Comparison of ENCODE assay signal across 1 cellular context in the genomic region with DNA sequence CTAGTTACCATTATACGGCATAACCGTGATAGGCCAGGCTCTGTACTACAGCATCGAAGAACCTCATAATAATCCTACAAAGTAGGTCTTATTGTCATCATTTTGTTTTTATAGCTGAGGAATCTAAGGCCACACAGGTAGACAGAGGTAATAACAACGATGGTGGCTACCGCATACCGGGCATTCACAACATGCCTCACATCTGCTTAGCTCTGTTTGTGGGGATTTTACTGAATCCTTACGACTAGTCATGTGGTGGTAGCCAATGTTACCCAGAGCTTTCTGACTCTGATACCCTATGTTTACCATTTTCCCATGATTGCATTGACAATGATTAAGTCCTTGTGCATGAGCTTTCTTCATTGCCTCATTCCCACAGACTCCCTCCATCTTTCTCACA.
TF ChIP-seq lines count a peak whose summit lies in the region.

No MANE protein-coding gene starts in this region.

TF ChIP-seq in GM23338, 12 proteins besides CTCF, POLR2A, EP300 and RAD21 (continued from another document):
- TF ChIP-seq, protein P1, sequence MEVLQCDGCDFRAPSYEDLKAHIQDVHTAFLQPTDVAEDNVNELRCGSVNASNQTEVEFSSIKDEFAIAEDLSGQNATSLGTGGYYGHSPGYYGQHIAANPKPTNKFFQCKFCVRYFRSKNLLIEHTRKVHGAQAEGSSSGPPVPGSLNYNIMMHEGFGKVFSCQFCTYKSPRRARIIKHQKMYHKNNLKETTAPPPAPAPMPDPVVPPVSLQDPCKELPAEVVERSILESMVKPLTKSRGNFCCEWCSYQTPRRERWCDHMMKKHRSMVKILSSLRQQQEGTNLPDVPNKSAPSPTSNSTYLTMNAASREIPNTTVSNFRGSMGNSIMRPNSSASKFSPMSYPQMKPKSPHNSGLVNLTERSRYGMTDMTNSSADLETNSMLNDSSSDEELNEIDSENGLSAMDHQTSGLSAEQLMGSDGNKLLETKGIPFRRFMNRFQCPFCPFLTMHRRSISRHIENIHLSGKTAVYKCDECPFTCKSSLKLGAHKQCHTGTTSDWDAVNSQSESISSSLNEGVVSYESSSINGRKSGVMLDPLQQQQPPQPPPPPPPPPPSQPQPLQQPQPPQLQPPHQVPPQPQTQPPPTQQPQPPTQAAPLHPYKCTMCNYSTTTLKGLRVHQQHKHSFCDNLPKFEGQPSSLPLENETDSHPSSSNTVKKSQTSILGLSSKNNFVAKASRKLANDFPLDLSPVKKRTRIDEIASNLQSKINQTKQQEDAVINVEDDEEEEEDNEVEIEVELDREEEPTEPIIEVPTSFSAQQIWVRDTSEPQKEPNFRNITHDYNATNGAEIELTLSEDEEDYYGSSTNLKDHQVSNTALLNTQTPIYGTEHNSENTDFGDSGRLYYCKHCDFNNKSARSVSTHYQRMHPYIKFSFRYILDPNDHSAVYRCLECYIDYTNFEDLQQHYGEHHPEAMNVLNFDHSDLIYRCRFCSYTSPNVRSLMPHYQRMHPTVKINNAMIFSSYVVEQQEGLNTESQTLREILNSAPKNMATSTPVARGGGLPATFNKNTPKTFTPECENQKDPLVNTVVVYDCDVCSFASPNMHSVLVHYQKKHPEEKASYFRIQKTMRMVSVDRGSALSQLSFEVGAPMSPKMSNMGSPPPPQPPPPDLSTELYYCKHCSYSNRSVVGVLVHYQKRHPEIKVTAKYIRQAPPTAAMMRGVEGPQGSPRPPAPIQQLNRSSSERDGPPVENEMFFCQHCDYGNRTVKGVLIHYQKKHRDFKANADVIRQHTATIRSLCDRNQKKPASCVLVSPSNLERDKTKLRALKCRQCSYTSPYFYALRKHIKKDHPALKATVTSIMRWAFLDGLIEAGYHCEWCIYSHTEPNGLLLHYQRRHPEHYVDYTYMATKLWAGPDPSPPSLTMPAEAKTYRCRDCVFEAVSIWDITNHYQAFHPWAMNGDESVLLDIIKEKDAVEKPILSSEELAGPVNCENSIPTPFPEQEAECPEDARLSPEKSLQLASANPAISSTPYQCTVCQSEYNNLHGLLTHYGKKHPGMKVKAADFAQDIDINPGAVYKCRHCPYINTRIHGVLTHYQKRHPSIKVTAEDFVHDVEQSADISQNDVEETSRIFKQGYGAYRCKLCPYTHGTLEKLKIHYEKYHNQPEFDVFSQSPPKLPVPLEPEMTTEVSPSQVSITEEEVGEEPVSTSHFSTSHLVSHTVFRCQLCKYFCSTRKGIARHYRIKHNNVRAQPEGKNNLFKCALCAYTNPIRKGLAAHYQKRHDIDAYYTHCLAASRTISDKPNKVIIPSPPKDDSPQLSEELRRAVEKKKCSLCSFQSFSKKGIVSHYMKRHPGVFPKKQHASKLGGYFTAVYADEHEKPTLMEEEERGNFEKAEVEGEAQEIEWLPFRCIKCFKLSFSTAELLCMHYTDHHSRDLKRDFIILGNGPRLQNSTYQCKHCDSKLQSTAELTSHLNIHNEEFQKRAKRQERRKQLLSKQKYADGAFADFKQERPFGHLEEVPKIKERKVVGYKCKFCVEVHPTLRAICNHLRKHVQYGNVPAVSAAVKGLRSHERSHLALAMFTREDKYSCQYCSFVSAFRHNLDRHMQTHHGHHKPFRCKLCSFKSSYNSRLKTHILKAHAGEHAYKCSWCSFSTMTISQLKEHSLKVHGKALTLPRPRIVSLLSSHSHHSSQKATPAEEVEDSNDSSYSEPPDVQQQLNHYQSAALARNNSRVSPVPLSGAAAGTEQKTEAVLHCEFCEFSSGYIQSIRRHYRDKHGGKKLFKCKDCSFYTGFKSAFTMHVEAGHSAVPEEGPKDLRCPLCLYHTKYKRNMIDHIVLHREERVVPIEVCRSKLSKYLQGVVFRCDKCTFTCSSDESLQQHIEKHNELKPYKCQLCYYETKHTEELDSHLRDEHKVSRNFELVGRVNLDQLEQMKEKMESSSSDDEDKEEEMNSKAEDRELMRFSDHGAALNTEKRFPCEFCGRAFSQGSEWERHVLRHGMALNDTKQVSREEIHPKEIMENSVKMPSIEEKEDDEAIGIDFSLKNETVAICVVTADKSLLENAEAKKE (CRISPR knock-in tag; IDR thresholded peaks at IDR 0.05) = no peak
- TF ChIP-seq CREB1 (CRISPR knock-in tag; IDR thresholded peaks at IDR 0.05; ENCODE audit: low read depth) = no peak
- no peak for TF ChIP-seq ZNF114 (CRISPR knock-in tag; IDR thresholded peaks at IDR 0.05)
- TF ChIP-seq NANOG (IDR thresholded peaks at IDR 0.05; ENCODE audit: borderline replicate concordance) = no peak
- no peak for TF ChIP-seq ZNF331 (CRISPR knock-in tag; IDR thresholded peaks at IDR 0.05; ENCODE audit: low read depth)
- TF ChIP-seq REST (IDR thresholded peaks at IDR 0.05; ENCODE audit: unreplicated experiment) = no peak
